ENCODE assay signal across 1 cellular context in the genomic region with DNA sequence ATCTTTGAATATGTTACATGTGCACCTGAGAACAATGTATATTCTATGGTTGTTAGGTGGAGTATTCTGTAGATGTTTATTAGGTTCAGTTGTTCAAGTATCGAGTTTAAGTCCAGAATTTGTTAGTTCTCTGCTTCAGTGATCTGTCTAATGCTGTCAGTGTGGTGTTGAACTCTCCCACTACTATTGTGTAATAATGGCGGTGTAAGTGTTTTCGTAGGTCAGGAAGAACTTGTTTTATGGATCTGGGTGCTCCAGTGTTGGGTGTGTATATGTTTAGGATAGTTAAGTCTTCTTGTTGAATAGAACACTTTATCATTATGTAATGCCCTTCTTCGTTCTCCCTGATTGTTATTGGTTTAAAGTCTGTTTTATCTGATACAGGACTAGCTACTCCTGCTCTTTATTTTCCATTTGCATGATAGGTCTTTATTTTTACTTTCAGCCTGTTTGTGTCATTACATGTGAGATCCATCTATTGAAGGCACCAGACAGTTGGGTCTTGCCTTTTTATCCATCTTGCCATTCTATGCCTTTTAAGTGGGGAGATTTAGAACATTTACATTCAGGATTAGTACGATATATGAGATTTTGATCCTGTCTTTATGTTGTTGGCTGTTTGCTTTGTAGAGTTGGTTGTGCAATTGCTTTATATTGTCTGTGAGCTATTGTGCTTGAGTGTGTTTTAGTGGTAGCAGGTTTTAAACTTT.
TF ChIP-seq lines count a peak whose summit lies in the region.

No MANE protein-coding gene starts in this region.

TF ChIP-seq in K562, 482 proteins besides CTCF, POLR2A, EP300 and RAD21 (continued from another document):
- TF ChIP-seq POLR3A (IDR thresholded peaks at IDR 0.05; ENCODE audit: borderline replicate concordance, extremely low read depth, insufficient read depth, insufficient read length) (no peak), ZBTB7A (IDR thresholded peaks at IDR 0.05; ENCODE audit: borderline replicate concordance, control insufficient read depth, low read depth, low read length) (no peak), CEBPB (tag; IDR thresholded peaks at IDR 0.05) (peak; percentile 76), E2F1 (CRISPR knock-in tag; IDR thresholded peaks at IDR 0.05) (no peak), CEBPG (CRISPR knock-in tag; IDR thresholded peaks at IDR 0.05) (no peak), CEBPG (tag; conservative IDR thresholded peaks at IDR 0.05 in 1 of 2, IDR thresholded peaks at IDR 0.05 in 1 of 2) (peak in 1 of 2 experiments; percentile 62; a peak in 2 of 4 replicates), ZNF3 (CRISPR knock-in tag; IDR thresholded peaks at IDR 0.05) (no peak), HSF4 (CRISPR knock-in tag; IDR thresholded peaks at IDR 0.05; ENCODE audit: borderline replicate concordance) (no peak)
- TF ChIP-seq, protein P1, sequence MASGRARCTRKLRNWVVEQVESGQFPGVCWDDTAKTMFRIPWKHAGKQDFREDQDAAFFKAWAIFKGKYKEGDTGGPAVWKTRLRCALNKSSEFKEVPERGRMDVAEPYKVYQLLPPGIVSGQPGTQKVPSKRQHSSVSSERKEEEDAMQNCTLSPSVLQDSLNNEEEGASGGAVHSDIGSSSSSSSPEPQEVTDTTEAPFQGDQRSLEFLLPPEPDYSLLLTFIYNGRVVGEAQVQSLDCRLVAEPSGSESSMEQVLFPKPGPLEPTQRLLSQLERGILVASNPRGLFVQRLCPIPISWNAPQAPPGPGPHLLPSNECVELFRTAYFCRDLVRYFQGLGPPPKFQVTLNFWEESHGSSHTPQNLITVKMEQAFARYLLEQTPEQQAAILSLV (tag; IDR thresholded peaks at IDR 0.05): 0 out of 2 replicates have a peak, but pooled peaks have one; percentile 17
- TF ChIP-seq, protein P2, sequence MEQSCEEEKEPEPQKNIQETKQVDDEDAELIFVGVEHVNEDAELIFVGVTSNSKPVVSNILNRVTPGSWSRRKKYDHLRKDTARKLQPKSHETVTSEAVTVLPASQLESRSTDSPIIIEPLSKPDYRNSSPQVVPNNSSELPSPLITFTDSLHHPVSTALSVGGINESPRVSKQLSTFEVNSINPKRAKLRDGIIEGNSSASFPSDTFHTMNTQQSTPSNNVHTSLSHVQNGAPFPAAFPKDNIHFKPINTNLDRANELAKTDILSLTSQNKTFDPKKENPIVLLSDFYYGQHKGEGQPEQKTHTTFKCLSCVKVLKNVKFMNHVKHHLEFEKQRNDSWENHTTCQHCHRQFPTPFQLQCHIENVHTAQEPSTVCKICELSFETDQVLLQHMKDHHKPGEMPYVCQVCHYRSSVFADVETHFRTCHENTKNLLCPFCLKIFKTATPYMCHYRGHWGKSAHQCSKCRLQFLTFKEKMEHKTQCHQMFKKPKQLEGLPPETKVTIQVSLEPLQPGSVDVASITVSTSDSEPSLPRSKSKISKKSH (CRISPR knock-in tag; IDR thresholded peaks at IDR 0.05): no peak
